ENCODE assay signal across 17 cellular contexts in genomic region chrX:32170481-32170880, GRCh38.
"Had no signal": no experiment of that assay in that cellular context is flagged by ENCODE, and none has a peak within 500 bp of the region (broad histone marks: within the 10 kb centered on the region; RNA-seq: fewer than 3 reads in every experiment).

No MANE protein-coding gene starts in this region.

- DNase-seq: effector memory CD8-positive, alpha-beta T cell; esophagus squamous epithelium; foreskin keratinocyte; head of caudate nucleus; kidney; left cardiac atrium; left ventricle myocardium inferior; lower lobe of right lung; natural killer cell; posterior cingulate gyrus; sigmoid colon; small intestine; stimulated activated CD4-positive, alpha-beta T cell treated with anti-CD3 and anti-CD28 coated beads, Interleukin-12 subunit alpha, Interleukin-12 subunit beta, amount 100 ng/mL, for 4 hours; stimulated activated naive CD4-positive, alpha-beta T cell; stomach; substantia nigra; transverse colon had no signal
